Comparison of ENCODE assay signal across 11 cellular contexts in the genomic region with DNA sequence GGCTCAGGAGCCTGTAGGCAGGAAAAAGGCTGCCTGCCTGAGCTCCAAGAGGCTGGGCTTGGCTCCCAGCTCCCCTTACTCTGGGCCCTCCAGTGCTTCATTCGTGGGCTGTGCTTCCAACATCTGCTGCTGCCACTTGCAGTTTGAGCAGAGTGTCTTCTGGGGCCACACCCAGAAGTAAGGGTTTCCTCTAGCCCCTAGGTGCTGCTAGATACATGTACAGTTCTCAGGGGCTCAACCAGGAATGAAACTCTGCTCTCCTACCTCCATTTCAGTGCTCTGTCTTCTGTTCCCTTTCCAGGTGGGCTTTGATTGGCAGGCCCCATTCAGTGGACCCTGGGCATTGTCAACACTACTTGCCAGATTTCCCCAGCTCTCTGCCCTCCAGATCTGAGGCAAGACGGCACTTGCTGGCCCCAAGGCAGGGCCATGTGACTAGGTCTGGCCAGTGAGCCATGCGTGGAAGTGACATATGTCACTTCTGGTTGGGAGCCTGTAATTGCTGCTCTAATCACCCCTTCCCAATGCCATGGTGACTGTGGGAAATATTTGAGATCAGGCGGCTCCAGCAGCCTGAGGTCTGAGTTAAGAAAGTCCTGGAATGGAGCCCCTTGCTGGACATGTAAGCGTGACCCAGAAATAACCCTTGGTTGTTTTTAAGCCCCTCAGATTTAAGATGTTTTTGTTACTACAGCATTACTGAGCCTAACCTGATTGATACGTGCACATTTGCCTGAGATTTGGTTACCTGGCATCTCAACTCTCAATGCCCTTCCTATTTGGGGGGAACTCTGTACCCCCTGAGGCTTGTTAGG. TPM values are rescaled to one million over a fixed set of nuclear protein-coding genes. Genes with fewer than 3 reads are reported as not detected.
A peak's percentile ranks its signal among the peaks of the same experiment; 100 is the strongest.
DNase-seq lines count a peak whose midpoint lies in the region; ATAC-seq, FAIRE-seq and TF ChIP-seq lines count a peak whose summit lies in the region.
"Had no signal": no experiment of that assay in that cellular context is flagged by ENCODE, and none has a peak within 500 bp of the region (broad histone marks: within the 10 kb centered on the region; RNA-seq: fewer than 3 reads in every experiment).

No MANE protein-coding gene starts in this region.

- TF ChIP-seq EP300 in tibial nerve (IDR thresholded peaks at IDR 0.05): no peak

- no peaks in the 10 kb centered on the region for H3K36me3 ChIP-seq in tibial nerve

- DNase-seq in AG09319 (ENCODE audit: extremely low read depth, low read depth) (no peak), NCI-H1694 treated with DMSO at 0.1 percent for 48 hours (lab: John Stamatoyannopoulos, UW) (peak; percentile 47), NCI-H345 (lab: John Stamatoyannopoulos, UW) (no peak), urothelium cell line (ENCODE audit: low spot score) (no peak), tibial nerve (ENCODE audit: low spot score in 2 of 2) (no peak)
- no peak for DNase-seq in activated CD8-positive, alpha-beta memory T cell treated with anti-CD3 and anti-CD28 coated beads for 24 hours
- DNase-seq: T-helper 17 cell had no signal

- 87 to 88% methylated on average over 5 to 6 of the region's 6 CpGs for WGBS in tibial nerve, 2 donors

- peak overlapping the region in 2 of 4 donors; percentile 10 to 60 for H3K27ac ChIP-seq in tibial nerve
- H3K27ac ChIP-seq: HL-60 had no signal

- H3K4me1 ChIP-seq in tibial nerve: peaks cover 0 to 18% (median 0%) of the 10 kb centered on the region in 4 donors

- TF ChIP-seq CTCF in AG09319 (IDR thresholded peaks at IDR 0.05; ENCODE audit: low read depth, low read length) (peak; percentile 3), tibial nerve (IDR thresholded peaks at IDR 0.05) (no peak)

- ATAC-seq in GM19351 (IDR thresholded peaks at IDR 0.05; ENCODE audit: unreplicated experiment) (peak; percentile 83), esophagus mucosa (peak; percentile 11)
- ATAC-seq: T-helper 17 cell had no signal

- no peak for FAIRE-seq in urothelium cell line (lab: Jason Lieb, UNC)
- FAIRE-seq: bronchial epithelial cell had no signal

- H3K9me3 ChIP-seq in tibial nerve: no peaks in the 10 kb centered on the region

- no peak for TF ChIP-seq POLR2A in tibial nerve (IDR thresholded peaks at IDR 0.05)

- H3K27me3 ChIP-seq in tibial nerve: no peaks in the 10 kb centered on the region

- H3K4me3 ChIP-seq in tibial nerve: no peak overlapping the region

RNA-seq across cellular contexts. Expression of gene BOD1, which starts 9.4 kb away (rescaled TPM):
- total RNA-seq in esophagus mucosa (24.3 TPM), tibial nerve (10 to 100 TPM; 37.3 to 55.1 (median 44.7) TPM)
